Comparison of ENCODE assay signal across 23 cellular contexts in genomic region chr11:118340437-118340836, GRCh38. TPM values are rescaled to one million over a fixed set of nuclear protein-coding genes. Genes with fewer than 3 reads are reported as not detected.
A peak's percentile ranks its signal among the peaks of the same experiment; 100 is the strongest.
DNase-seq lines count a peak whose midpoint lies in the region; ATAC-seq and TF ChIP-seq lines count a peak whose summit lies in the region.
"Had no signal": no experiment of that assay in that cellular context is flagged by ENCODE, and none has a peak within 500 bp of the region (broad histone marks: within the 10 kb centered on the region; RNA-seq: fewer than 3 reads in every experiment).

No MANE protein-coding gene starts in this region.

- H3K27me3 Mint-ChIP-seq in activated naive CD4-positive, alpha-beta T cell treated with anti-CD3 and anti-CD28 coated beads, Interleukin-2, amount 10 ng/mL, durations not matched to agents 7 days and 5 days: peaks cover 4% of the 10 kb centered on the region
- no peaks in the 10 kb centered on the region for H3K27me3 Mint-ChIP-seq in activated CD4-positive, alpha-beta memory T cell treated with anti-CD3 and anti-CD28 coated beads for 36 hours

- POLR2A ChIA-PET in activated CD4-positive, alpha-beta memory T cell treated with anti-CD3 and anti-CD28 coated beads for 36 hours (lab: Charles Lee): interaction anchor here (1.0 kb wide), 2 partner anchors 8 to 88 kb away, joined by 3 to 4 read pairs; partner anchors contain the start of gene MPZL3

- peak overlapping the region; percentile 100 for H3K27ac Mint-ChIP-seq in activated naive CD4-positive, alpha-beta T cell treated with anti-CD3 and anti-CD28 coated beads, Interleukin-2, amount 10 ng/mL, durations not matched to agents 7 days and 5 days
- H3K27ac Mint-ChIP-seq in activated CD4-positive, alpha-beta memory T cell treated with anti-CD3 and anti-CD28 coated beads for 36 hours: peak overlapping the region; percentile 98
- H3K27ac Mint-ChIP-seq in stimulated activated effector memory CD8-positive, alpha-beta T cell treated with anti-CD3 and anti-CD28 coated beads, Interleukin-12 subunit alpha, Interleukin-12 subunit beta, amount 100 ng/mL, for 72 hours: peak overlapping the region; percentile 99

- H3K4me1 Mint-ChIP-seq in activated naive CD4-positive, alpha-beta T cell treated with anti-CD3 and anti-CD28 coated beads, Interleukin-2, amount 10 ng/mL, durations not matched to agents 7 days and 5 days: peaks cover 66% of the 10 kb centered on the region
- peaks cover 43% of the 10 kb centered on the region for H3K4me1 Mint-ChIP-seq in activated CD4-positive, alpha-beta memory T cell treated with anti-CD3 and anti-CD28 coated beads for 36 hours (ENCODE audit: low read depth)
- peaks cover 60% of the 10 kb centered on the region for H3K4me1 Mint-ChIP-seq in stimulated activated effector memory CD8-positive, alpha-beta T cell treated with anti-CD3 and anti-CD28 coated beads, Interleukin-12 subunit alpha, Interleukin-12 subunit beta, amount 100 ng/mL, for 72 hours

- peaks cover 61% of the 10 kb centered on the region for H3K36me3 Mint-ChIP-seq in activated naive CD4-positive, alpha-beta T cell treated with anti-CD3 and anti-CD28 coated beads, Interleukin-2, amount 10 ng/mL, durations not matched to agents 7 days and 5 days
- H3K36me3 Mint-ChIP-seq in activated CD4-positive, alpha-beta memory T cell treated with anti-CD3 and anti-CD28 coated beads for 36 hours: peaks cover 49% of the 10 kb centered on the region
- H3K36me3 Mint-ChIP-seq in stimulated activated effector memory CD8-positive, alpha-beta T cell treated with anti-CD3 and anti-CD28 coated beads, Interleukin-12 subunit alpha, Interleukin-12 subunit beta, amount 100 ng/mL, for 72 hours: peaks cover 68% of the 10 kb centered on the region

- peak overlapping the region; percentile 81 for H3K4me3 Mint-ChIP-seq in activated naive CD4-positive, alpha-beta T cell treated with anti-CD3 and anti-CD28 coated beads, Interleukin-2, amount 10 ng/mL, durations not matched to agents 7 days and 5 days
- peak overlapping the region; percentile 82 for H3K4me3 Mint-ChIP-seq in activated CD4-positive, alpha-beta memory T cell treated with anti-CD3 and anti-CD28 coated beads for 36 hours
- peak overlapping the region; percentile 77 for H3K4me3 Mint-ChIP-seq in stimulated activated effector memory CD8-positive, alpha-beta T cell treated with anti-CD3 and anti-CD28 coated beads, Interleukin-12 subunit alpha, Interleukin-12 subunit beta, amount 100 ng/mL, for 72 hours

- no peaks in the 10 kb centered on the region for H3K36me3 ChIP-seq in colonic mucosa
- H3K36me3 ChIP-seq in esophagus muscularis mucosa: no peaks in the 10 kb centered on the region
- H3K36me3 ChIP-seq: HAP-1, prostate gland, SJSA1, thoracic aorta had no signal

- no peaks in the 10 kb centered on the region for H3K9me3 ChIP-seq in colonic mucosa
- no peaks in the 10 kb centered on the region for H3K9me3 ChIP-seq in esophagus muscularis mucosa
- H3K9me3 ChIP-seq: HAP-1, prostate gland, SJSA1, thoracic aorta had no signal

- 93% methylated on average over 4 of the region's 4 CpGs for WGBS in esophagus muscularis mucosa

- TF ChIP-seq CTCF in colonic mucosa (IDR thresholded peaks at IDR 0.05) (no peak), esophagus muscularis mucosa (IDR thresholded peaks at IDR 0.05) (no peak)

- no peak overlapping the region for H3K9ac ChIP-seq in colonic mucosa (ENCODE audit: low read depth in 2 of 2, low read length in 2 of 2)

- H3K4me1 ChIP-seq in colonic mucosa (no peaks in the 10 kb centered on the region), esophagus muscularis mucosa (no peaks in the 10 kb centered on the region)
- H3K4me1 ChIP-seq: foreskin keratinocyte, HAP-1, prostate gland, SJSA1 had no signal

- TF ChIP-seq EP300 in esophagus muscularis mucosa (IDR thresholded peaks at IDR 0.05): no peak

- intact Hi-C loops in activated CD4-positive, alpha-beta memory T cell treated with anti-CD3 and anti-CD28 coated beads for 36 hours (cut with micrococcal nuclease): loop anchor here (2.0 to 5.0 kb wide), 4 partner anchors 57 to 193 kb away; no protein-coding TSS in a partner anchor
- intact Hi-C loops in colonic mucosa (cut with DNase I): no loop called here
- intact Hi-C loops in esophagus muscularis mucosa (cut with DNase I): no loop called here

- DNase-seq in activated naive CD4-positive, alpha-beta T cell treated with anti-CD3 and anti-CD28 coated beads, Interleukin-2, amount 10 ng/mL, durations not matched to agents 7 days and 5 days: no peak
- no peak for DNase-seq in activated naive CD4-positive, alpha-beta T cell treated with Interleukin-2 at 50 U/mL for 16 hours
- DNase-seq in activated CD4-positive, alpha-beta memory T cell treated with anti-CD3 and anti-CD28 coated beads for 36 hours: no peak
- DNase-seq in colonic mucosa (no peak), cerebellar nuclear complex (lab: John Stamatoyannopoulos, UW) (no peak), esophagus muscularis mucosa (ENCODE audit: extremely low spot score) (no peak)
- DNase-seq in stimulated activated effector memory CD8-positive, alpha-beta T cell treated with anti-CD3 and anti-CD28 coated beads, Interleukin-12 subunit alpha, Interleukin-12 subunit beta, amount 100 ng/mL, for 72 hours (ENCODE audit: low spot score in 2 of 2): no peak
- no peak for DNase-seq in central memory CD4-positive, alpha-beta T cell
- DNase-seq: activated effector memory CD4-positive, alpha-beta T cell treated with Interleukin-2 at 50 U/mL for 16 hours; aorta; erythroblast; foreskin keratinocyte; KG1; NCI-H146; NCI-H524 had no signal

- CTCF ChIA-PET in activated naive CD4-positive, alpha-beta T cell treated with anti-CD3 and anti-CD28 coated beads, Interleukin-2, amount 10 ng/mL, durations not matched to agents 7 days and 5 days (lab: Charles Lee): interaction anchor here (0.8 to 8.2 kb wide), 6 partner anchors 13 to 142 kb away, joined by 3 to 76 read pairs (median 6); partner anchors contain the start of gene CD3E
- CTCF ChIA-PET in activated CD4-positive, alpha-beta memory T cell treated with anti-CD3 and anti-CD28 coated beads for 36 hours (lab: Charles Lee): interaction anchor here (1.5 to 5.0 kb wide), 3 partner anchors 36 to 49 kb away, joined by 4 to 29 read pairs (median 21); partner anchors contain the start of gene CD3E

- H3K27ac ChIP-seq in colonic mucosa (no peak overlapping the region), esophagus muscularis mucosa (replicated peaks in 1 of 4) (no peak overlapping the region)
- H3K27ac ChIP-seq: C4-2B, foreskin keratinocyte, prostate gland, SJSA1, thoracic aorta, VCaP had no signal

- peak overlapping the region; percentile 2 for H3K4me3 ChIP-seq in colonic mucosa
- H3K4me3 ChIP-seq in esophagus muscularis mucosa: no peak overlapping the region
- H3K4me3 ChIP-seq: HAP-1, prostate gland, SJSA1, thoracic aorta had no signal

- no peaks in the 10 kb centered on the region for H3K9me3 Mint-ChIP-seq in activated naive CD4-positive, alpha-beta T cell treated with anti-CD3 and anti-CD28 coated beads, Interleukin-2, amount 10 ng/mL, durations not matched to agents 7 days and 5 days
- H3K9me3 Mint-ChIP-seq in activated CD4-positive, alpha-beta memory T cell treated with anti-CD3 and anti-CD28 coated beads for 36 hours: no peaks in the 10 kb centered on the region
- H3K9me3 Mint-ChIP-seq in stimulated activated effector memory CD8-positive, alpha-beta T cell treated with anti-CD3 and anti-CD28 coated beads, Interleukin-12 subunit alpha, Interleukin-12 subunit beta, amount 100 ng/mL, for 72 hours: no peaks in the 10 kb centered on the region

- H3K27me3 ChIP-seq in colonic mucosa (no peaks in the 10 kb centered on the region), esophagus muscularis mucosa (peaks cover 0 to 52% (median 0%) of the 10 kb centered on the region in 4 donors)
- H3K27me3 ChIP-seq: SJSA1 had no signal

- ATAC-seq in stimulated activated effector memory CD8-positive, alpha-beta T cell treated with anti-CD3 and anti-CD28 coated beads, Interleukin-12 subunit alpha, Interleukin-12 subunit beta, amount 100 ng/mL, for 72 hours: no peak
- ATAC-seq: foreskin keratinocyte, left lobe of liver had no signal

- no peak for TF ChIP-seq POLR2A in esophagus muscularis mucosa (IDR thresholded peaks at IDR 0.05; ENCODE audit: low read depth)

RNA-seq across cellular contexts. Expression of gene CD3D, which starts 2.1 kb away (rescaled TPM):
- total RNA-seq in activated CD4-positive, alpha-beta memory T cell treated with anti-CD3 and anti-CD28 coated beads for 36 hours: 100 to 1,000 TPM; 321 to 346 TPM
- total RNA-seq in colonic mucosa (1 to 10 TPM; 3.1 to 4.7 TPM), esophagus muscularis mucosa (under 1 TPM in 1 of 4 donors, not detected in 3; 0.83 TPM)
- total RNA-seq: foreskin keratinocyte, G401, SJSA1 had no signal

RNA-seq across cellular contexts. Expression of gene CD3G, which starts 3.7 kb away (rescaled TPM):
- total RNA-seq in activated CD4-positive, alpha-beta memory T cell treated with anti-CD3 and anti-CD28 coated beads for 36 hours: 100 to 1,000 TPM; 137 to 138 TPM
- total RNA-seq in colonic mucosa (1 to 10 TPM; 1.6 to 2.0 TPM), esophagus muscularis mucosa (under 1 TPM in 3 of 4 donors, not detected in 1; 0.13 to 0.33 (median 0.23) TPM)
- total RNA-seq: foreskin keratinocyte, G401, SJSA1 had no signal

RNA-seq across cellular contexts. Expression of gene UBE4A, which starts 19.0 kb away (rescaled TPM):
- 10 to 100 TPM; 39.1 to 40.4 TPM for total RNA-seq in activated CD4-positive, alpha-beta memory T cell treated with anti-CD3 and anti-CD28 coated beads for 36 hours
- total RNA-seq in colonic mucosa (10 to 100 TPM; 44.8 to 46.9 TPM), esophagus muscularis mucosa (10 to 100 TPM; 32.0 to 40.8 (median 36.6) TPM)

RNA-seq across cellular contexts. Expression of gene CD3E, which starts 35.9 kb away (rescaled TPM):
- total RNA-seq in activated CD4-positive, alpha-beta memory T cell treated with anti-CD3 and anti-CD28 coated beads for 36 hours: 100 to 1,000 TPM; 476 to 488 TPM
- total RNA-seq in colonic mucosa: 1 to 10 TPM; 4.3 to 5.7 TPM
- 1 to 10 TPM in 2 of 4 donors, under 1 TPM in 2; 0.42 to 2.8 (median 0.96) TPM for total RNA-seq in esophagus muscularis mucosa
- total RNA-seq: foreskin keratinocyte, G401, SJSA1 had no signal

Comparison
In these comparisons a context has a peak if more than half of its experiments do, and no peak if none do; other contexts are left out.
1. RNA of gene CD3D, which starts 2.1 kb away (total RNA-seq): 321 to 346 TPM in activated CD4-positive, alpha-beta memory T cell treated with anti-CD3 and anti-CD28 coated beads for 36 hours; 3.1 to 4.7 TPM in colonic mucosa and 0.83 TPM in esophagus muscularis mucosa; every median in the first group is over 10 times any median in the second.
2. RNA of gene CD3G, which starts 3.7 kb away (total RNA-seq): 137 to 138 TPM in activated CD4-positive, alpha-beta memory T cell treated with anti-CD3 and anti-CD28 coated beads for 36 hours; 1.6 to 2.0 TPM in colonic mucosa and 0.13 to 0.33 TPM in esophagus muscularis mucosa; every median in the first group is over 10 times any median in the second.
3. Peak in every context shown above with its lines, with median percentiles within 50 percentile points of each other: H3K27ac Mint-ChIP-seq and H3K4me3 Mint-ChIP-seq.